8 cellular contexts compared by ENCODE assay signal in the genomic region with DNA sequence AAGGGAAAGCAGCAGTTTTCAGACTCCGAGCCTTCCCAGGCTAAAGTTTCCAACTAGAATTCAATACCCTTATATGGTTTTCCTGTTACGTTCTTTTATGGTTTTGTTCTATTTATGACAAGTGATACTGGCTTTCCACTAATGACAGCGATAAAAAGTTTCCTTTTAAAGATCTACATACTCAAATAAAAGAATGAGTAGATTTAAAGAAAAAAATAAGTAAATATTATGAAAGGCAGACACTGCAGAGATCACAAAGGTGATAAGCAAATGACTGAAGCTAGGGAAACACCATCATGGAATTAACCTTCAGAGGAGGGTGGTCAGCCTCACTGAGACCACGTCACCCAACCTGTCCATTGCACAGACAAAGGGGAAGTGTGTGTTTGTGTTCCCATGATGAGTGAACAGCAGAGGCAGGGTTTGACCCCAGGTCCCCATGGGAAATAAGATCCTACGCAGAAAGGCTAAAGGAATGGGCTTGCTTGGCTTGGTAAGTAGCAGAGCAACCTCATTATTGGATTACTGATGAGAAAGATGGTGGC. TPM values are rescaled to one million over a fixed set of nuclear protein-coding genes. Genes with fewer than 3 reads are reported as not detected.
DNase-seq lines count a peak whose midpoint lies in the region; ATAC-seq and TF ChIP-seq lines count a peak whose summit lies in the region.

No MANE protein-coding gene starts in this region.

- H3K4me3 Mint-ChIP-seq in activated CD8-positive, alpha-beta memory T cell treated with anti-CD3 and anti-CD28 coated beads, Interleukin-2, amount 10 ng/mL, durations not matched to agents 7 days and 5 days: peak overlapping the region; percentile 66

- H3K4me3 ChIP-seq in mammary epithelial cell (replicated peaks in 1 of 3; ENCODE audit: insufficient read depth in 1 of 3, low read depth in 2 of 3, low read length in 3 of 3) (peak overlapping the region in 2 of 3 experiments; percentile 30 to 33), parathyroid adenoma (ENCODE audit: low read depth, low read length) (peak overlapping the region; percentile 7)

- no peak overlapping the region for H2AFZ ChIP-seq in mammary epithelial cell (ENCODE audit: low read depth, low read length)
- no peak overlapping the region for H2AFZ ChIP-seq in parathyroid adenoma

- DNase-seq in activated CD8-positive, alpha-beta memory T cell treated with anti-CD3 and anti-CD28 coated beads, Interleukin-2, amount 10 ng/mL, durations not matched to agents 7 days and 5 days: no peak
- DNase-seq in activated CD8-positive, alpha-beta memory T cell treated with anti-CD3 and anti-CD28 coated beads for 24 hours: no peak
- no peak for DNase-seq in mammary epithelial cell
- no peak for DNase-seq in occipital lobe (lab: John Stamatoyannopoulos, UW)
- DNase-seq in NCI-H774 (lab: John Stamatoyannopoulos, UW): no peak
- no peak for DNase-seq in T1000 (lab: John Stamatoyannopoulos, UW)

- dilution Hi-C loops in mammary epithelial cell (cut with HindIII; ENCODE audit: low sequenced_read_pairs): loop anchor here (10.0 kb wide), 1 partner anchor 555 kb away; no protein-coding TSS in a partner anchor

- H3K36me3 Mint-ChIP-seq in activated CD8-positive, alpha-beta memory T cell treated with anti-CD3 and anti-CD28 coated beads, Interleukin-2, amount 10 ng/mL, durations not matched to agents 7 days and 5 days: peaks cover 17% of the 10 kb centered on the region

- H3K4me2 ChIP-seq in mammary epithelial cell (ENCODE audit: insufficient read depth, low read depth, low read length) (peak overlapping the region; percentile 78), parathyroid adenoma (ENCODE audit: low read length) (peak overlapping the region; percentile 45)

- 34% methylated on average over 5 of the region's 5 CpGs for WGBS in mammary epithelial cell (ENCODE audit: low coverage, missing lambda C conversion rate)

- no peaks in the 10 kb centered on the region for H4K20me1 ChIP-seq in mammary epithelial cell (ENCODE audit: insufficient read depth, low read length)

- no peaks in the 10 kb centered on the region for H3K27me3 Mint-ChIP-seq in activated CD8-positive, alpha-beta memory T cell treated with anti-CD3 and anti-CD28 coated beads, Interleukin-2, amount 10 ng/mL, durations not matched to agents 7 days and 5 days

- H3K36me3 ChIP-seq in mammary epithelial cell (ENCODE audit: insufficient read depth, low read length) (no peaks in the 10 kb centered on the region), parathyroid adenoma (ENCODE audit: control insufficient read depth, insufficient read depth, low read length) (no peaks in the 10 kb centered on the region)

- in situ Hi-C loops in mammary epithelial cell (cut with MboI; ENCODE audit: low sequenced_read_pairs in 2 of 2): no loop called here

- peak overlapping the region; percentile 75 for H3K27ac ChIP-seq in mammary epithelial cell (ENCODE audit: insufficient read depth, low read depth, low read length)
- H3K27ac ChIP-seq in parathyroid adenoma: peak overlapping the region; percentile 17

- H3K4me1 ChIP-seq in mammary epithelial cell (ENCODE audit: insufficient read depth, low read length) (peaks cover 78% of the 10 kb centered on the region), parathyroid adenoma (peaks cover 3% of the 10 kb centered on the region)

- peak overlapping the region; percentile 90 for H3K27ac Mint-ChIP-seq in activated CD8-positive, alpha-beta memory T cell treated with anti-CD3 and anti-CD28 coated beads, Interleukin-2, amount 10 ng/mL, durations not matched to agents 7 days and 5 days

- no peaks in the 10 kb centered on the region for H3K9me3 ChIP-seq in mammary epithelial cell (replicated peaks; ENCODE audit: insufficient read depth, low read length)
- H3K9me3 ChIP-seq in parathyroid adenoma (ENCODE audit: control insufficient read depth, low read length): no peaks in the 10 kb centered on the region

- TF ChIP-seq CTCF in mammary epithelial cell (conservative IDR thresholded peaks at IDR 0.05 in 1 of 2, IDR thresholded peaks at IDR 0.05 in 1 of 2; ENCODE audit: extremely low read depth in 1 of 2, insufficient read depth in 1 of 2, low read depth in 1 of 2, low read length in 2 of 2) (no peak), parathyroid adenoma (IDR thresholded peaks at IDR 0.05) (no peak)

- H3K27me3 ChIP-seq in mammary epithelial cell (ENCODE audit: insufficient read depth, low read length) (no peaks in the 10 kb centered on the region), parathyroid adenoma (ENCODE audit: control insufficient read depth, insufficient read depth, low read length) (no peaks in the 10 kb centered on the region)

- H3K4me1 Mint-ChIP-seq in activated CD8-positive, alpha-beta memory T cell treated with anti-CD3 and anti-CD28 coated beads, Interleukin-2, amount 10 ng/mL, durations not matched to agents 7 days and 5 days: peaks cover 70% of the 10 kb centered on the region

- intact Hi-C loops in mammary epithelial cell (cut with micrococcal nuclease): loop anchor here (5.0 kb wide), 1 partner anchor 203 kb away; no protein-coding TSS in a partner anchor

- no peak for ATAC-seq in activated CD8-positive, alpha-beta memory T cell treated with anti-CD3 and anti-CD28 coated beads, Interleukin-2, amount 10 ng/mL, durations not matched to agents 7 days and 5 days
- ATAC-seq in HG03521 (IDR thresholded peaks at IDR 0.05; ENCODE audit: unreplicated experiment): peak; percentile 3

- CTCF ChIA-PET in activated CD8-positive, alpha-beta memory T cell treated with anti-CD3 and anti-CD28 coated beads, Interleukin-2, amount 10 ng/mL, durations not matched to agents 7 days and 5 days (lab: Charles Lee): interaction anchor here (0.9 to 10.9 kb wide), 11 partner anchors 11 to 74 kb away, joined by 3 to 149 read pairs (median 5); no protein-coding TSS in a partner anchor
- CTCF ChIA-PET in mammary epithelial cell (lab: Charles Lee; ENCODE audit: low non-redundant PET): no interaction called here

- peaks cover 51% of the 10 kb centered on the region for H3K79me2 ChIP-seq in mammary epithelial cell (ENCODE audit: insufficient read depth, low read length)
- no peaks in the 10 kb centered on the region for H3K79me2 ChIP-seq in parathyroid adenoma

- no TSS peak for BruUV-seq in mammary epithelial cell (replicated peaks; lab: Mats Ljungman, UMichigan)

- H3K9me3 Mint-ChIP-seq in activated CD8-positive, alpha-beta memory T cell treated with anti-CD3 and anti-CD28 coated beads, Interleukin-2, amount 10 ng/mL, durations not matched to agents 7 days and 5 days (ENCODE audit: low read depth): no peaks in the 10 kb centered on the region

- peak overlapping the region; percentile 26 for H3K9ac ChIP-seq in mammary epithelial cell (ENCODE audit: insufficient read depth, low read length)
- H3K9ac ChIP-seq in parathyroid adenoma: no peak overlapping the region

RNA-seq across cellular contexts. Expression of a gene that starts 4.0 kb away (rescaled TPM):
- 10 to 100 TPM; 37.8 to 68.4 TPM for total RNA-seq in activated CD8-positive, alpha-beta memory T cell treated with anti-CD3 and anti-CD28 coated beads, Interleukin-2, amount 10 ng/mL, durations not matched to agents 7 days and 5 days
- total RNA-seq in mammary epithelial cell (10 to 100 TPM; 39.9 to 77.8 TPM), occipital lobe (8.1 TPM)
- polyA plus RNA-seq in mammary epithelial cell: 26.5 TPM
- polyA minus RNA-seq in mammary epithelial cell: 31.0 TPM

RNA-seq across cellular contexts. Expression of a gene that starts 49.8 kb away (rescaled TPM):
- under 1 TPM; 0.18 to 0.26 TPM for total RNA-seq in activated CD8-positive, alpha-beta memory T cell treated with anti-CD3 and anti-CD28 coated beads, Interleukin-2, amount 10 ng/mL, durations not matched to agents 7 days and 5 days
- total RNA-seq in mammary epithelial cell: under 1 TPM in 1 of 2 donors, not detected in 1; under 0.01 TPM
- not detected for polyA plus RNA-seq in mammary epithelial cell
- polyA minus RNA-seq in mammary epithelial cell: not detected
- under 0.01 TPM for total RNA-seq in occipital lobe
